In genomic region chr5:178438746-178439260, GRCh38 we compare ENCODE assay signal across 32 cellular contexts.
"Had no signal": no experiment of that assay in that cellular context is flagged by ENCODE, and none has a peak within 500 bp of the region (broad histone marks: within the 10 kb centered on the region; RNA-seq: fewer than 3 reads in every experiment).

No MANE protein-coding gene starts in this region.

- H3K79me2 ChIP-seq: parathyroid adenoma had no signal

- H3K9ac ChIP-seq: parathyroid adenoma had no signal

- DNase-seq: activated CD4-positive, alpha-beta T cell treated with anti-CD3 and anti-CD28 coated beads for 48 hours; activated CD4-positive, alpha-beta T cell treated with anti-CD3 and anti-CD28 coated beads, Interleukin-2, amount 50 U/mL, for 48 hours; activated CD8-positive, alpha-beta memory T cell treated with anti-CD3 and anti-CD28 coated beads for 24 hours; activated CD8-positive, alpha-beta memory T cell treated with anti-CD3 and anti-CD28 coated beads, Interleukin-2, amount 50 U/mL, for 4 hours; activated naive CD4-positive, alpha-beta T cell treated with anti-CD3 and anti-CD28 coated beads for 36 hours; activated naive CD8-positive, alpha-beta T cell treated with anti-CD3 and anti-CD28 coated beads for 36 hours; activated T-cell treated with anti-CD3 and anti-CD28 coated beads, Interleukin-2, amount 50 U/mL, for 48 hours; adrenal gland; dorsolateral prefrontal cortex; effector memory CD4-positive, alpha-beta T cell; erythroblast; gastrocnemius medialis; glutamatergic neuron; left ventricle myocardium superior; nephron progenitor cell; psoas muscle; stimulated activated CD4-positive, alpha-beta T cell treated with anti-CD3 and anti-CD28 coated beads, Interleukin-1b, Interleukin-23, amount 100 ng/mL, for 48 hours; stimulated activated CD4-positive, alpha-beta T cell treated with anti-CD3 and anti-CD28 coated beads, Interleukin-4, amount 100 ng/mL, for 4 hours; stimulated activated CD8-positive, alpha-beta memory T cell treated with anti-CD3 and anti-CD28 coated beads, Interleukin-4, amount 100 ng/mL, for 48 hours; stimulated activated naive CD8-positive, alpha-beta T cell treated with anti-CD3 and anti-CD28 coated beads, Interleukin-15, amount 100 ng/mL, for 72 hours; substantia nigra; T1000; thyroid gland; WERI-Rb-1 had no signal

- H3K4me2 ChIP-seq: smooth muscle cell had no signal

- H3K27ac ChIP-seq: adrenal gland, ascending aorta, coronary artery, dorsolateral prefrontal cortex, gastrocnemius medialis, parathyroid adenoma, psoas muscle, thyroid gland, WERI-Rb-1 had no signal

- H3K27ac Mint-ChIP-seq: activated naive CD4-positive, alpha-beta T cell treated with anti-CD3 and anti-CD28 coated beads for 36 hours; activated naive CD8-positive, alpha-beta T cell treated with anti-CD3 and anti-CD28 coated beads for 36 hours; brain; nephron progenitor cell; stimulated activated memory B cell treated with anti-CD40 and anti-IgM and Interleukin-4, amounts not matched to agents 10 μg/mL and 1 μg/mL and 100 μg/mL, for 72 hours; stimulated activated naive CD8-positive, alpha-beta T cell treated with anti-CD3 and anti-CD28 coated beads, Interleukin-15, amount 100 ng/mL, for 72 hours; T-helper 1 cell treated with Interleukin-12 subunit alpha and Interleukin-12 subunit beta and Interleukin-4 antibody, amounts not matched to agents 30 μg/mL and 1 μg/mL, for 36 hours had no signal

- ATAC-seq: activated CD4-positive, CD25-positive, alpha-beta regulatory T cell treated with anti-CD3 and anti-CD28 coated beads, Interleukin-2, amount 50 U/mL, for 24 hours; gastrocnemius medialis; left ventricle myocardium superior; psoas muscle; stimulated activated memory B cell treated with anti-CD40 and anti-IgM and Interleukin-4, amounts not matched to agents 10 μg/mL and 1 μg/mL and 100 μg/mL, for 72 hours; stimulated activated naive CD8-positive, alpha-beta T cell treated with anti-CD3 and anti-CD28 coated beads, Interleukin-15, amount 100 ng/mL, for 72 hours had no signal

- H3K36me3 Mint-ChIP-seq: activated naive CD8-positive, alpha-beta T cell treated with anti-CD3 and anti-CD28 coated beads for 36 hours; brain; stimulated activated memory B cell treated with anti-CD40 and anti-IgM and Interleukin-4, amounts not matched to agents 10 μg/mL and 1 μg/mL and 100 μg/mL, for 72 hours had no signal

- H3K36me3 ChIP-seq: adrenal gland, ascending aorta, gastrocnemius medialis, thyroid gland, WERI-Rb-1 had no signal

- H3K4me1 ChIP-seq: adrenal gland, ascending aorta, parathyroid adenoma, psoas muscle had no signal

- H3K4me3 Mint-ChIP-seq: activated naive CD4-positive, alpha-beta T cell treated with anti-CD3 and anti-CD28 coated beads for 36 hours; activated naive CD8-positive, alpha-beta T cell treated with anti-CD3 and anti-CD28 coated beads for 36 hours; brain; nephron progenitor cell; stimulated activated memory B cell treated with anti-CD40 and anti-IgM and Interleukin-4, amounts not matched to agents 10 μg/mL and 1 μg/mL and 100 μg/mL, for 72 hours; stimulated activated naive CD8-positive, alpha-beta T cell treated with anti-CD3 and anti-CD28 coated beads, Interleukin-15, amount 100 ng/mL, for 72 hours; T-helper 1 cell treated with Interleukin-12 subunit alpha and Interleukin-12 subunit beta and Interleukin-4 antibody, amounts not matched to agents 30 μg/mL and 1 μg/mL, for 36 hours had no signal

- H3K27me3 ChIP-seq: adrenal gland, ascending aorta, dorsolateral prefrontal cortex, gastrocnemius medialis, thyroid gland had no signal

- H3K9me3 Mint-ChIP-seq: activated naive CD4-positive, alpha-beta T cell treated with anti-CD3 and anti-CD28 coated beads for 36 hours; activated naive CD8-positive, alpha-beta T cell treated with anti-CD3 and anti-CD28 coated beads for 36 hours; nephron progenitor cell; stimulated activated memory B cell treated with anti-CD40 and anti-IgM and Interleukin-4, amounts not matched to agents 10 μg/mL and 1 μg/mL and 100 μg/mL, for 72 hours; stimulated activated naive CD8-positive, alpha-beta T cell treated with anti-CD3 and anti-CD28 coated beads, Interleukin-15, amount 100 ng/mL, for 72 hours; T-helper 1 cell treated with Interleukin-12 subunit alpha and Interleukin-12 subunit beta and Interleukin-4 antibody, amounts not matched to agents 30 μg/mL and 1 μg/mL, for 36 hours had no signal

- H3K9me3 ChIP-seq: adrenal gland, ascending aorta, gastrocnemius medialis, psoas muscle, thyroid gland had no signal

- H2AFZ ChIP-seq: parathyroid adenoma had no signal

- H3K4me3 ChIP-seq: adrenal gland, ascending aorta, coronary artery, dorsolateral prefrontal cortex, gastrocnemius medialis, psoas muscle, smooth muscle cell, thyroid gland had no signal
